ENCODE assay signal across 8 cellular contexts in the genomic region with DNA sequence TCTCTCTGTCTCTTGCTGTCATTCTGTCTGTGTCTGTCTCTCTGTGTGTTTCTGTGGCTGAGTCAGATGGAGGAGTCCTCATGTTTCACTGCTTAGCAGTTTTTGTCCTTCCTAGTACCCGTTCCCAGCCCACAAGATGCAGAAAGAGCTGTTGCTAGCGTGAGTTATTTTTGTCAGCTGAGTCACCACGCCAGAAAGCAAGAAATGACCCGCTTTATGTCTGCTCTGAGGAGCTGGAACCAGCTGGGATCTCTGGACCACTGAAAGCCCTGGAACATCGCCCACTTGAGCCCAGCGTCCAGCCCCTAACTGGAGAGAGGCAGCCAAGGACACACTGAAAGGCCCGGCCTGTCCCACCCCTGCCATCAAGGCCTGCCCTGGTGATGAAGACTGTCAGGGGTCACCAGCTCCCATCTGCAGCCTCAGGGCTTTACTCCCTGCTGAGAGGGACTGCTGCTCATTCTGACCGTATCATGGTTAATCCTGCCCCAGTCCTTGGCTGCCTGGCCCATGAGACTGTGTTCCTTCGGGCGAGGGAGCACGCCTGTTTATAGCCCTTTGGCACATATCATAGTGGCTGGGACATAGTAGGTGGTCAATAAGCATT.
A peak's percentile ranks its signal among the peaks of the same experiment; 100 is the strongest.
DNase-seq lines count a peak whose midpoint lies in the region; ATAC-seq and TF ChIP-seq lines count a peak whose summit lies in the region.

No MANE protein-coding gene starts in this region.

- no peaks in the 10 kb centered on the region for H3K36me3 ChIP-seq in MM.1S (replicated peaks; ENCODE audit: insufficient read depth, low read length)

- H3K4me3 ChIP-seq in MM.1S (ENCODE audit: low read length): no peak overlapping the region

- H3K27ac Mint-ChIP-seq in type B pancreatic cell: peak overlapping the region; percentile 6

- peaks cover 15% of the 10 kb centered on the region for H3K4me1 ChIP-seq in MM.1S (ENCODE audit: low read length)

- ATAC-seq in HG02840 (IDR thresholded peaks at IDR 0.05; ENCODE audit: low FRiP score, unreplicated experiment) (no peak), GM18502 (IDR thresholded peaks at IDR 0.05; ENCODE audit: poor library complexity, unreplicated experiment) (no peak), GM19397 (IDR thresholded peaks at IDR 0.05; ENCODE audit: unreplicated experiment) (no peak)

- H3K27me3 ChIP-seq in MM.1S (replicated peaks; ENCODE audit: insufficient read depth, low read length): no peaks in the 10 kb centered on the region

- no peaks in the 10 kb centered on the region for H3F3A ChIP-seq in MM.1S (ENCODE audit: insufficient read depth, low read length)

- peak overlapping the region; percentile 11; the same call in 1 of the 2 replicates for H3K27ac ChIP-seq in MM.1S (ENCODE audit: low read length)
- H3K27ac ChIP-seq in cingulate gyrus (ENCODE audit: low read depth, low read length): peak overlapping the region; percentile 67

- H3K27me3 Mint-ChIP-seq in type B pancreatic cell: no peaks in the 10 kb centered on the region

- peak overlapping the region; percentile 48 for H3K4me2 ChIP-seq in MM.1S (ENCODE audit: low read depth, low read length)

- H4K20me1 ChIP-seq in MM.1S (ENCODE audit: insufficient read depth, low read length): no peaks in the 10 kb centered on the region

- no peaks in the 10 kb centered on the region for H3K79me2 ChIP-seq in MM.1S (ENCODE audit: low read length)

- no peaks in the 10 kb centered on the region for H3K36me3 Mint-ChIP-seq in type B pancreatic cell

- TF ChIP-seq CTCF in MM.1S (IDR thresholded peaks at IDR 0.05; ENCODE audit: low read length) (no peak), type B pancreatic cell (conservative IDR thresholded peaks at IDR 0.05) (no peak)

- no peaks in the 10 kb centered on the region for H3K9me2 ChIP-seq in MM.1S (replicated peaks; ENCODE audit: insufficient read depth, low read length)

- no peaks in the 10 kb centered on the region for H3K9me3 ChIP-seq in MM.1S (replicated peaks; ENCODE audit: insufficient read depth, low read length)

- H3K4me1 Mint-ChIP-seq in type B pancreatic cell (ENCODE audit: unreplicated experiment): peaks cover 21% of the 10 kb centered on the region

- peak; percentile 86 for DNase-seq in CD1c-positive myeloid dendritic cell (ENCODE audit: extremely low spot score)
- DNase-seq in MM.1S: peak; percentile 69
- DNase-seq in medulla oblongata (ENCODE audit: extremely low spot score): peak; percentile 63
- no peak for DNase-seq in type B pancreatic cell (ENCODE audit: extremely low spot score, unreplicated experiment)

- H3K9ac ChIP-seq in MM.1S (ENCODE audit: low read length): no peak overlapping the region; the same call in 1 of the 2 replicates

- H3K4me3 Mint-ChIP-seq in type B pancreatic cell: no peak overlapping the region

- no peaks in the 10 kb centered on the region for H3K9me3 Mint-ChIP-seq in type B pancreatic cell

- peak overlapping the region; percentile 71 for H2AFZ ChIP-seq in MM.1S (ENCODE audit: low read length)
